ENCODE assay signal across 27 cellular contexts in genomic region chr10:5461201-5461585, GRCh38. TPM values are rescaled to one million over a fixed set of nuclear protein-coding genes. Genes with fewer than 3 reads are reported as not detected.
DNase-seq lines count a peak whose midpoint lies in the region; ATAC-seq, FAIRE-seq and TF ChIP-seq lines count a peak whose summit lies in the region.
"Had no signal": no experiment of that assay in that cellular context is flagged by ENCODE, and none has a peak within 500 bp of the region (broad histone marks: within the 10 kb centered on the region; RNA-seq: fewer than 3 reads in every experiment).

No MANE protein-coding gene starts in this region.

- no peaks in the 10 kb centered on the region for H3K9me3 ChIP-seq in K562 (replicated peaks; ENCODE audit: control insufficient read depth, insufficient read depth, low read depth, low read length)
- no peaks in the 10 kb centered on the region for H3K9me3 ChIP-seq in mesenchymal stem cell (ENCODE audit: control insufficient read depth, low read length)

- no peak for TF ChIP-seq CTCF in activated CD8-positive, alpha-beta T cell treated with anti-CD3 and anti-CD28 coated beads for 36 hours (IDR thresholded peaks at IDR 0.05)
- no peak for TF ChIP-seq CTCF in K562 (IDR thresholded peaks at IDR 0.05 in 2 of 3, conservative IDR thresholded peaks at IDR 0.05 in 1 of 3; ENCODE audit: insufficient read depth in 2 of 3, low read depth in 1 of 3, low read length in 3 of 3)

- no peak overlapping the region for H2AFZ ChIP-seq in K562 (ENCODE audit: low read depth, low read length)
- H2AFZ ChIP-seq in mesenchymal stem cell (ENCODE audit: low read depth, low read length): no peak overlapping the region
- H2AFZ ChIP-seq: neural progenitor cell had no signal

- H2BK15ac ChIP-seq in mesenchymal stem cell (ENCODE audit: low read depth, poor library complexity, severe bottlenecking): no peak overlapping the region

- H3K18ac ChIP-seq in mesenchymal stem cell (ENCODE audit: low read depth in 1 of 2, low read length in 2 of 2): no peak overlapping the region

- DNase-seq in activated CD8-positive, alpha-beta T cell treated with anti-CD3 and anti-CD28 coated beads, Interleukin-2, amount 10 ng/mL, durations not matched to agents 7 days and 5 days: peak; percentile 15
- DNase-seq in activated CD8-positive, alpha-beta T cell treated with anti-CD3 and anti-CD28 coated beads for 36 hours: no peak
- no peak for DNase-seq in K562 (ENCODE audit: extremely low read depth in 1 of 4, low spot score in 3 of 4)
- DNase-seq in mesenchymal stem cell: no peak
- no peak for DNase-seq in caudate nucleus (lab: John Stamatoyannopoulos, UW)
- DNase-seq in glomerular visceral epithelial cell (ENCODE audit: extremely low spot score): no peak
- DNase-seq: activated CD4-positive, alpha-beta memory T cell treated with anti-CD3 and anti-CD28 coated beads for 36 hours; activated T-cell treated with anti-CD3 and anti-CD28 coated beads, Interleukin-2, amount 50 U/mL, for 4 hours; dorsolateral prefrontal cortex; erythroblast; GDM1; NCI-H2171 treated with DMSO at 0.1 percent for 48 hours; NK-92 treated with Interleukin-12 subunit alpha and Interleukin-12 subunit beta, amount 100 ng/mL, for 24 hours; RPMI8226; stimulated activated CD4-positive, alpha-beta T cell treated with anti-CD3 and anti-CD28 coated beads, Interleukin-15, amount 100 ng/mL, for 24 hours; stimulated activated naive CD8-positive, alpha-beta T cell treated with anti-CD3 and anti-CD28 coated beads, Interleukin-15, Interleukin-2, amounts not matched to agents 100 U/mL and 50 U/mL, for 24 hours; WERI-Rb-1 had no signal

- H2AK5ac ChIP-seq in mesenchymal stem cell (ENCODE audit: low read length, severe bottlenecking): no peak overlapping the region

- no peak overlapping the region for H4K8ac ChIP-seq in mesenchymal stem cell (ENCODE audit: low read length)

- no peak for TF ChIP-seq EP300 in K562 (IDR thresholded peaks at IDR 0.05; ENCODE audit: low read length)

- H3K4me2 ChIP-seq in K562 (ENCODE audit: insufficient read depth, low read length) (peak overlapping the region; percentile 70; the same call in 1 of the 2 replicates), mesenchymal stem cell (ENCODE audit: low read length, poor library complexity, severe bottlenecking) (no peak overlapping the region)
- H3K4me2 ChIP-seq: KMS-11, neural progenitor cell had no signal

- H2BK120ac ChIP-seq in mesenchymal stem cell (ENCODE audit: low read depth, low read length): no peak overlapping the region

- no peaks in the 10 kb centered on the region for H3K27me3 Mint-ChIP-seq in activated CD8-positive, alpha-beta T cell treated with anti-CD3 and anti-CD28 coated beads, Interleukin-2, amount 10 ng/mL, durations not matched to agents 7 days and 5 days (ENCODE audit: low read depth)
- H3K27me3 Mint-ChIP-seq in activated CD8-positive, alpha-beta T cell treated with anti-CD3 and anti-CD28 coated beads for 36 hours: peaks cover 2% of the 10 kb centered on the region
- H3K27me3 Mint-ChIP-seq in stimulated activated memory B cell treated with anti-CD40 and anti-IgM and Interleukin-4, amounts not matched to agents 10 μg/mL and 1 μg/mL and 100 μg/mL, for 72 hours: peaks cover 9% of the 10 kb centered on the region
- H3K27me3 Mint-ChIP-seq: activated CD4-positive, alpha-beta memory T cell treated with anti-CD3 and anti-CD28 coated beads for 36 hours; activated naive CD8-positive, alpha-beta T cell had no signal

- no peak overlapping the region for H3K14ac ChIP-seq in mesenchymal stem cell (ENCODE audit: low read length in 2 of 2)

- peaks cover 4% of the 10 kb centered on the region for H3K79me1 ChIP-seq in mesenchymal stem cell (replicated peaks; ENCODE audit: low read length, poor library complexity, severe bottlenecking)

- TF ChIP-seq POLR2A in K562 (conservative IDR thresholded peaks at IDR 0.05): peak; percentile 47

- H3K4me1 Mint-ChIP-seq in activated CD8-positive, alpha-beta T cell treated with anti-CD3 and anti-CD28 coated beads, Interleukin-2, amount 10 ng/mL, durations not matched to agents 7 days and 5 days (ENCODE audit: low read depth): peaks cover 11% of the 10 kb centered on the region
- peaks cover 6% of the 10 kb centered on the region for H3K4me1 Mint-ChIP-seq in activated CD8-positive, alpha-beta T cell treated with anti-CD3 and anti-CD28 coated beads for 36 hours (ENCODE audit: low read depth)
- H3K4me1 Mint-ChIP-seq in stimulated activated memory B cell treated with anti-CD40 and anti-IgM and Interleukin-4, amounts not matched to agents 10 μg/mL and 1 μg/mL and 100 μg/mL, for 72 hours: peaks cover 12% of the 10 kb centered on the region

- TF ChIP-seq RAD21 in K562 (CRISPR knock-in tag; conservative IDR thresholded peaks at IDR 0.05 in 1 of 2, IDR thresholded peaks at IDR 0.05 in 1 of 2): no peak

- no peak overlapping the region for H3K27ac Mint-ChIP-seq in activated CD8-positive, alpha-beta T cell treated with anti-CD3 and anti-CD28 coated beads, Interleukin-2, amount 10 ng/mL, durations not matched to agents 7 days and 5 days
- no peak overlapping the region for H3K27ac Mint-ChIP-seq in activated CD8-positive, alpha-beta T cell treated with anti-CD3 and anti-CD28 coated beads for 36 hours
- H3K27ac Mint-ChIP-seq in stimulated activated memory B cell treated with anti-CD40 and anti-IgM and Interleukin-4, amounts not matched to agents 10 μg/mL and 1 μg/mL and 100 μg/mL, for 72 hours: no peak overlapping the region
- H3K27ac Mint-ChIP-seq: activated CD4-positive, alpha-beta memory T cell treated with anti-CD3 and anti-CD28 coated beads for 36 hours; activated naive CD8-positive, alpha-beta T cell; memory B cell; neural progenitor cell had no signal

- 53% methylated on average over 4 of the region's 4 CpGs for WGBS in K562 (ENCODE audit: insufficient coverage, low coverage, missing lambda C conversion rate)
- 75% methylated on average over 1 of the region's 4 CpGs for WGBS in mesenchymal stem cell

- H4K91ac ChIP-seq in mesenchymal stem cell (ENCODE audit: low read length): no peak overlapping the region

- no peak overlapping the region for H2BK5ac ChIP-seq in mesenchymal stem cell (ENCODE audit: low read depth, low read length, poor library complexity, severe bottlenecking)

- peaks cover 34 to 52% of the 10 kb centered on the region in 2 experiments for H3K4me1 ChIP-seq in K562 (replicated peaks in 1 of 2; ENCODE audit: control insufficient read depth in 2 of 2, insufficient read depth in 2 of 2, low read length in 2 of 2)
- peaks cover 7% of the 10 kb centered on the region for H3K4me1 ChIP-seq in mesenchymal stem cell (ENCODE audit: control insufficient read depth, insufficient read depth, low read depth, low read length)

- no peaks in the 10 kb centered on the region for H3K27me3 ChIP-seq in K562 (ENCODE audit: control insufficient read depth in 2 of 2, insufficient read depth in 2 of 2, low read length in 2 of 2)
- H3K27me3 ChIP-seq in mesenchymal stem cell (ENCODE audit: control insufficient read depth in 1 of 2, insufficient read depth in 1 of 2, low read length in 2 of 2): no peaks in the 10 kb centered on the region
- H3K27me3 ChIP-seq: brain microvascular endothelial cell, dorsolateral prefrontal cortex, neural progenitor cell had no signal

- ATAC-seq in activated CD8-positive, alpha-beta T cell treated with anti-CD3 and anti-CD28 coated beads, Interleukin-2, amount 10 ng/mL, durations not matched to agents 7 days and 5 days: no peak
- no peak for ATAC-seq in activated CD8-positive, alpha-beta T cell treated with anti-CD3 and anti-CD28 coated beads for 36 hours
- ATAC-seq in K562 (peak; percentile 19), HG02938 (IDR thresholded peaks at IDR 0.05; ENCODE audit: unreplicated experiment) (no peak)
- no peak for ATAC-seq in stimulated activated memory B cell treated with anti-CD40 and anti-IgM and Interleukin-4, amounts not matched to agents 10 μg/mL and 1 μg/mL and 100 μg/mL, for 72 hours
- ATAC-seq: activated T-cell treated with anti-CD3 and anti-CD28 coated beads, Interleukin-2, amount 50 U/mL, for 4 hours; stimulated activated naive CD8-positive, alpha-beta T cell treated with anti-CD3 and anti-CD28 coated beads, Interleukin-15, Interleukin-2, amounts not matched to agents 100 U/mL and 50 U/mL, for 24 hours had no signal

- H3K9me1 ChIP-seq in K562 (ENCODE audit: control insufficient read depth, insufficient read depth, low read length): no peaks in the 10 kb centered on the region

- in situ Hi-C loops in K562 (cut with MboI): no loop called here

- H3K79me2 ChIP-seq in K562 (ENCODE audit: control insufficient read depth, insufficient read depth, low read length): peaks cover 100% of the 10 kb centered on the region

- BruUV-seq in K562 (replicated peaks; lab: Mats Ljungman, UMichigan): no TSS peak

- H3K36me3 Mint-ChIP-seq in activated CD8-positive, alpha-beta T cell treated with anti-CD3 and anti-CD28 coated beads, Interleukin-2, amount 10 ng/mL, durations not matched to agents 7 days and 5 days (ENCODE audit: low read depth): peaks cover 27% of the 10 kb centered on the region
- H3K36me3 Mint-ChIP-seq in activated CD8-positive, alpha-beta T cell treated with anti-CD3 and anti-CD28 coated beads for 36 hours (ENCODE audit: low read depth): peaks cover 13% of the 10 kb centered on the region
- peaks cover 15% of the 10 kb centered on the region for H3K36me3 Mint-ChIP-seq in stimulated activated memory B cell treated with anti-CD40 and anti-IgM and Interleukin-4, amounts not matched to agents 10 μg/mL and 1 μg/mL and 100 μg/mL, for 72 hours

- no peak for FAIRE-seq in K562 (lab: Jason Lieb, UNC)
- FAIRE-seq: H1, keratinocyte had no signal

- H3K27ac ChIP-seq in K562 (ENCODE audit: extremely low read depth, low read depth, low read length) (peak overlapping the region; percentile 87), mesenchymal stem cell (ENCODE audit: low read length, poor library complexity, severe bottlenecking) (no peak overlapping the region), caudate nucleus (ENCODE audit: low read depth, low read length) (no peak overlapping the region)
- H3K27ac ChIP-seq: KMS-11, neural progenitor cell, WERI-Rb-1 had no signal

- no peak overlapping the region for H3K4me3 Mint-ChIP-seq in activated CD8-positive, alpha-beta T cell treated with anti-CD3 and anti-CD28 coated beads, Interleukin-2, amount 10 ng/mL, durations not matched to agents 7 days and 5 days
- no peak overlapping the region for H3K4me3 Mint-ChIP-seq in activated CD8-positive, alpha-beta T cell treated with anti-CD3 and anti-CD28 coated beads for 36 hours
- H3K4me3 Mint-ChIP-seq in stimulated activated memory B cell treated with anti-CD40 and anti-IgM and Interleukin-4, amounts not matched to agents 10 μg/mL and 1 μg/mL and 100 μg/mL, for 72 hours: no peak overlapping the region
- H3K4me3 Mint-ChIP-seq: activated CD4-positive, alpha-beta memory T cell treated with anti-CD3 and anti-CD28 coated beads for 36 hours; activated naive CD8-positive, alpha-beta T cell; activated T-cell treated with anti-CD3 and anti-CD28 coated beads, Interleukin-2, amount 50 U/mL, for 4 hours; memory B cell; neural progenitor cell had no signal

- H3K9ac ChIP-seq in K562 (ENCODE audit: insufficient read depth in 1 of 2, low read depth in 2 of 2, low read length in 2 of 2): peak overlapping the region in 1 of 2 experiments; percentile 77; a peak in 2 of 4 replicates
- H3K9ac ChIP-seq in mesenchymal stem cell (ENCODE audit: low read length): peak overlapping the region; percentile 64
- H3K9ac ChIP-seq: KMS-11, neural progenitor cell had no signal

- H2BK12ac ChIP-seq in mesenchymal stem cell (ENCODE audit: low read length in 2 of 2): no peak overlapping the region

- H4K20me1 ChIP-seq in K562 (replicated peaks; ENCODE audit: control insufficient read depth, insufficient read depth, low read length): no peaks in the 10 kb centered on the region

- no peak overlapping the region for H3K4ac ChIP-seq in mesenchymal stem cell (ENCODE audit: low read depth in 1 of 2, low read length in 2 of 2)

- H3K4me3 ChIP-seq in K562: no peak overlapping the region
- H3K4me3 ChIP-seq in mesenchymal stem cell (ENCODE audit: insufficient read depth in 1 of 2, low read depth in 1 of 2, low read length in 2 of 2): peak overlapping the region in 1 of 2 experiments; percentile 60
- H3K4me3 ChIP-seq: neural progenitor cell had no signal

- intact Hi-C loops in activated CD8-positive, alpha-beta T cell treated with anti-CD3 and anti-CD28 coated beads for 36 hours (cut with micrococcal nuclease): no loop called here
- intact Hi-C loops in K562 (cut with micrococcal nuclease): loop anchor here (5.0 kb wide), 1 partner anchor 161 kb away; no protein-coding TSS in a partner anchor

- H3K36me3 ChIP-seq in K562 (ENCODE audit: control insufficient read depth, insufficient read depth, low read length): peaks cover 70% of the 10 kb centered on the region
- peaks cover 8 to 41% of the 10 kb centered on the region in 2 experiments for H3K36me3 ChIP-seq in mesenchymal stem cell (ENCODE audit: control insufficient read depth in 1 of 2, insufficient read depth in 2 of 2, low read depth in 1 of 2, low read length in 2 of 2)

- POLR2A ChIA-PET in activated CD8-positive, alpha-beta T cell treated with anti-CD3 and anti-CD28 coated beads, Interleukin-2, amount 10 ng/mL, durations not matched to agents 7 days and 5 days (lab: Charles Lee): interaction anchor here (0.7 kb wide), 1 partner anchor 24 kb away, joined by 3 read pairs; no protein-coding TSS in a partner anchor
- POLR2A ChIA-PET in activated CD8-positive, alpha-beta T cell treated with anti-CD3 and anti-CD28 coated beads for 36 hours (lab: Charles Lee): no interaction called here
- POLR2A ChIA-PET in K562 (lab: Yijun Ruan, JAX): interaction anchor here (0.6 to 5.4 kb wide), 15 partner anchors 6 to 162 kb away, joined by 3 to 43 read pairs (median 3); no protein-coding TSS in a partner anchor

- CTCF ChIA-PET in activated CD8-positive, alpha-beta T cell treated with anti-CD3 and anti-CD28 coated beads, Interleukin-2, amount 10 ng/mL, durations not matched to agents 7 days and 5 days (lab: Charles Lee): interaction anchor here (1.5 to 3.7 kb wide), 3 partner anchors 18 to 611 kb away, joined by 5 to 24 read pairs (median 12); no protein-coding TSS in a partner anchor
- CTCF ChIA-PET in activated CD8-positive, alpha-beta T cell treated with anti-CD3 and anti-CD28 coated beads for 36 hours (lab: Charles Lee): interaction anchor here (0.9 to 1.7 kb wide), 4 partner anchors 12 to 169 kb away, joined by 3 to 8 read pairs (median 4); no protein-coding TSS in a partner anchor
- CTCF ChIA-PET in K562 (lab: Yijun Ruan, JAX; ENCODE audit: low intra/inter-chr PET ratio): no interaction called here

- H3K23ac ChIP-seq in mesenchymal stem cell (ENCODE audit: low read length in 2 of 2): no peak overlapping the region

- no peaks in the 10 kb centered on the region for H3K9me3 Mint-ChIP-seq in activated CD8-positive, alpha-beta T cell treated with anti-CD3 and anti-CD28 coated beads, Interleukin-2, amount 10 ng/mL, durations not matched to agents 7 days and 5 days (ENCODE audit: insufficient read depth)
- H3K9me3 Mint-ChIP-seq in activated CD8-positive, alpha-beta T cell treated with anti-CD3 and anti-CD28 coated beads for 36 hours: no peaks in the 10 kb centered on the region
- H3K9me3 Mint-ChIP-seq in stimulated activated memory B cell treated with anti-CD40 and anti-IgM and Interleukin-4, amounts not matched to agents 10 μg/mL and 1 μg/mL and 100 μg/mL, for 72 hours: no peaks in the 10 kb centered on the region
- H3K9me3 Mint-ChIP-seq: activated CD4-positive, alpha-beta memory T cell treated with anti-CD3 and anti-CD28 coated beads for 36 hours; activated T-cell treated with anti-CD3 and anti-CD28 coated beads, Interleukin-2, amount 50 U/mL, for 4 hours; memory B cell had no signal

RNA-seq across cellular contexts. Expression of gene CALML5, which starts 38.2 kb away (rescaled TPM):
- total RNA-seq in activated CD8-positive, alpha-beta T cell treated with anti-CD3 and anti-CD28 coated beads, Interleukin-2, amount 10 ng/mL, durations not matched to agents 7 days and 5 days: not detected
- not detected for total RNA-seq in activated CD8-positive, alpha-beta T cell treated with anti-CD3 and anti-CD28 coated beads for 36 hours
- not detected in 2 replicates for total RNA-seq in K562 (2011; cell fraction: chromatin; rRNA removed; ENCODE audit: low replicate concordance)
- total RNA-seq in K562 (2011; cell fraction: nucleolus; rRNA removed): not detected in 2 replicates
- total RNA-seq in K562 (2011; cell fraction: nucleoplasm; rRNA removed): not detected in 2 replicates
- not detected in 2 replicates for total RNA-seq in K562 (2014; rRNA removed)
- total RNA-seq in K562 (2014; rRNA removed; fragmentation: Illumina TruSeq; extraction: Trizol): not detected in 2 replicates
- total RNA-seq in K562 (2015; rRNA removed; fragmentation: Illumina TruSeq; extraction: Trizol): not detected in 2 replicates
- total RNA-seq in K562 (2021): not detected in 2 replicates
- polyA plus RNA-seq in K562 (2011; rRNA removed): not detected in 2 replicates
- polyA plus RNA-seq in K562 (2011; cell fraction: cytosol; rRNA removed): not detected in 2 replicates
- polyA plus RNA-seq in K562 (2011; cell fraction: nucleus; rRNA removed): not detected in 2 replicates
- polyA plus RNA-seq in K562 (2012): not detected in 2 replicates
- polyA plus RNA-seq in K562 (2014; fragmentation: Illumina TruSeq; extraction: Trizol): not detected in 2 replicates
- not detected for polyA plus RNA-seq in K562 (2014; fragmentation: Nextera tagmentation; extraction: Ambion mirVana)
- not detected in 2 replicates for polyA plus RNA-seq in K562 (2014; rRNA removed)
- polyA minus RNA-seq in K562 (2011; rRNA and poly(A)+ RNA removed): not detected in 2 replicates
- not detected in 2 replicates for polyA minus RNA-seq in K562 (2011; cell fraction: cytosol; rRNA and poly(A)+ RNA removed)
- not detected in 2 replicates for polyA minus RNA-seq in K562 (2011; cell fraction: nucleus; rRNA and poly(A)+ RNA removed)
- not detected for polyA plus RNA-seq in mesenchymal stem cell (2013, experiment 1 of 2)
- not detected for polyA plus RNA-seq in mesenchymal stem cell (2013, experiment 2 of 2)
- total RNA-seq: activated CD4-positive, alpha-beta memory T cell treated with anti-CD3 and anti-CD28 coated beads for 36 hours; activated T-cell treated with anti-CD3 and anti-CD28 coated beads, Interleukin-2, amount 50 U/mL, for 4 hours; dorsolateral prefrontal cortex; H1; urinary bladder had no signal
- polyA plus RNA-seq: H1, urinary bladder had no signal

RNA-seq across cellular contexts. Expression of gene NET1, which starts 48.8 kb away (rescaled TPM):
- 10 to 100 TPM; 29.9 to 38.6 TPM for total RNA-seq in activated CD8-positive, alpha-beta T cell treated with anti-CD3 and anti-CD28 coated beads, Interleukin-2, amount 10 ng/mL, durations not matched to agents 7 days and 5 days
- total RNA-seq in activated CD8-positive, alpha-beta T cell treated with anti-CD3 and anti-CD28 coated beads for 36 hours: 10 to 100 TPM; 20.5 to 21.6 TPM
- total RNA-seq in K562 (2011; cell fraction: chromatin; rRNA removed; ENCODE audit: low replicate concordance): 210 and 255 TPM in 2 replicates
- total RNA-seq in K562 (2011; cell fraction: nucleolus; rRNA removed): 116 and 127 TPM in 2 replicates
- total RNA-seq in K562 (2011; cell fraction: nucleoplasm; rRNA removed): 147 and 162 TPM in 2 replicates
- total RNA-seq in K562 (2014; rRNA removed): 115 TPM in 2 replicates
- 106 and 114 TPM in 2 replicates for total RNA-seq in K562 (2014; rRNA removed; fragmentation: Illumina TruSeq; extraction: Trizol)
- total RNA-seq in K562 (2015; rRNA removed; fragmentation: Illumina TruSeq; extraction: Trizol): 98.1 and 105 TPM in 2 replicates
- total RNA-seq in K562 (2021): 152 and 158 TPM in 2 replicates
- 258 and 270 TPM in 2 replicates for polyA plus RNA-seq in K562 (2011; rRNA removed)
- 98.2 and 133 TPM in 2 replicates for polyA plus RNA-seq in K562 (2011; cell fraction: cytosol; rRNA removed)
- 136 and 256 TPM in 2 replicates for polyA plus RNA-seq in K562 (2011; cell fraction: nucleus; rRNA removed)
- 103 and 113 TPM in 2 replicates for polyA plus RNA-seq in K562 (2012)
- 113 and 136 TPM in 2 replicates for polyA plus RNA-seq in K562 (2014; fragmentation: Illumina TruSeq; extraction: Trizol)
- 10 to 100 TPM; 47.4 to 53.0 TPM for polyA plus RNA-seq in K562 (2014; fragmentation: Nextera tagmentation; extraction: Ambion mirVana)
- polyA plus RNA-seq in K562 (2014; rRNA removed): 98.9 and 105 TPM in 2 replicates
- 409 and 471 TPM in 2 replicates for polyA minus RNA-seq in K562 (2011; rRNA and poly(A)+ RNA removed)
- polyA minus RNA-seq in K562 (2011; cell fraction: cytosol; rRNA and poly(A)+ RNA removed): 218 and 242 TPM in 2 replicates
- 195 and 518 TPM in 2 replicates for polyA minus RNA-seq in K562 (2011; cell fraction: nucleus; rRNA and poly(A)+ RNA removed)
- polyA plus RNA-seq in mesenchymal stem cell (2013, experiment 1 of 2): 10.2 TPM
- polyA plus RNA-seq in mesenchymal stem cell (2013, experiment 2 of 2): 10.9 TPM

RNA-seq across cellular contexts. Expression of gene TUBAL3, which starts 56.6 kb away (rescaled TPM):
- total RNA-seq in activated CD8-positive, alpha-beta T cell treated with anti-CD3 and anti-CD28 coated beads, Interleukin-2, amount 10 ng/mL, durations not matched to agents 7 days and 5 days: not detected
- not detected for total RNA-seq in activated CD8-positive, alpha-beta T cell treated with anti-CD3 and anti-CD28 coated beads for 36 hours
- 8.4 and 9.7 TPM in 2 replicates for total RNA-seq in K562 (2011; cell fraction: chromatin; rRNA removed; ENCODE audit: low replicate concordance)
- total RNA-seq in K562 (2011; cell fraction: nucleolus; rRNA removed): 4.3 TPM in 2 replicates
- 3.1 and 4.9 TPM in 2 replicates for total RNA-seq in K562 (2011; cell fraction: nucleoplasm; rRNA removed)
- total RNA-seq in K562 (2014; rRNA removed) (6.6 and 7.8 TPM in 2 replicates), K562 (2014; rRNA removed; fragmentation: Illumina TruSeq; extraction: Trizol) (6.9 and 7.8 TPM in 2 replicates), K562 (2015; rRNA removed; fragmentation: Illumina TruSeq; extraction: Trizol) (6.3 and 7.5 TPM in 2 replicates), K562 (2021) (6.3 and 6.8 TPM in 2 replicates)
- polyA plus RNA-seq in K562 (2011; rRNA removed) (4.7 and 10.1 TPM in 2 replicates), K562 (2014; fragmentation: Illumina TruSeq; extraction: Trizol) (8.5 and 9.8 TPM in 2 replicates), K562 (2014; fragmentation: Nextera tagmentation; extraction: Ambion mirVana) (10 to 100 TPM in 1 of 2 experiments, 1 to 10 TPM in 1; 8.3 to 10.1 TPM), K562 (2014; rRNA removed) (5.5 TPM in 2 replicates)
- 3.6 and 10.6 TPM in 2 replicates for polyA plus RNA-seq in K562 (2011; cell fraction: cytosol; rRNA removed)
- polyA plus RNA-seq in K562 (2011; cell fraction: nucleus; rRNA removed): 4.4 and 8.6 TPM in 2 replicates
- polyA plus RNA-seq in K562 (2012): 8.6 and 9.6 TPM in 2 replicates
- 4.2 and 7.3 TPM in 2 replicates for polyA minus RNA-seq in K562 (2011; rRNA and poly(A)+ RNA removed)
- polyA minus RNA-seq in K562 (2011; cell fraction: cytosol; rRNA and poly(A)+ RNA removed): 0.91 and 3.4 TPM in 2 replicates
- 2.3 and 2.4 TPM in 2 replicates for polyA minus RNA-seq in K562 (2011; cell fraction: nucleus; rRNA and poly(A)+ RNA removed)
- polyA plus RNA-seq in mesenchymal stem cell (2013, experiment 1 of 2): not detected
- polyA plus RNA-seq in mesenchymal stem cell (2013, experiment 2 of 2): not detected
- total RNA-seq: activated CD4-positive, alpha-beta memory T cell treated with anti-CD3 and anti-CD28 coated beads for 36 hours; activated T-cell treated with anti-CD3 and anti-CD28 coated beads, Interleukin-2, amount 50 U/mL, for 4 hours; H1 had no signal
